In genomic region chr6:138570716-138571020, GRCh38 we compare ENCODE assay signal across 1 cellular context.
TF ChIP-seq lines count a peak whose summit lies in the region.

No MANE protein-coding gene starts in this region.

TF ChIP-seq in GM23338, 12 proteins besides CTCF, POLR2A, EP300 and RAD21 (continued from another document):
- TF ChIP-seq ZNF462 (CRISPR knock-in tag; IDR thresholded peaks at IDR 0.05) (no peak), CREB1 (CRISPR knock-in tag; IDR thresholded peaks at IDR 0.05; ENCODE audit: low read depth) (no peak), EZH2 (IDR thresholded peaks at IDR 0.05; ENCODE audit: low read depth, unreplicated experiment) (no peak)
